Comparison of ENCODE assay signal across 17 cellular contexts in genomic region chr5:14416709-14417108, GRCh38.
A peak's percentile ranks its signal among the peaks of the same experiment; 100 is the strongest.
DNase-seq lines count a peak whose midpoint lies in the region; ATAC-seq and TF ChIP-seq lines count a peak whose summit lies in the region.
"Had no signal": no experiment of that assay in that cellular context is flagged by ENCODE, and none has a peak within 500 bp of the region (broad histone marks: within the 10 kb centered on the region; RNA-seq: fewer than 3 reads in every experiment).

No MANE protein-coding gene starts in this region.

- POLR2A ChIA-PET in CD4-positive, alpha-beta memory T cell (lab: Charles Lee; ENCODE audit: partially characterized antibody) = no interaction called here
- POLR2A ChIA-PET in HEK293T (lab: Yijun Ruan, JAX) = no interaction called here

- DNase-seq in CD4-positive, alpha-beta memory T cell = no peak
- DNase-seq in SK-N-MC (ENCODE audit: low read depth, low spot score) (peak; percentile 10), endothelial cell (ENCODE audit: low spot score) (no peak), HEK293T (ENCODE audit: extremely low spot score) (no peak), foreskin fibroblast (no peak), germinal center (ENCODE audit: low spot score) (no peak)
- DNase-seq: effector CD4-positive, alpha-beta T cell; hippocampal formation; lower lobe of right lung; stimulated activated CD4-positive, alpha-beta T cell treated with anti-CD3 and anti-CD28 coated beads, Interleukin-4, amount 100 ng/mL, for 1 hour; stimulated activated naive CD4-positive, alpha-beta T cell treated with Interleukin-2 at 50 U/mL for 16 hours had no signal

- H3K27ac ChIP-seq in CD4-positive, alpha-beta memory T cell (ENCODE audit: low read depth, low read length) = no peak overlapping the region
- H3K27ac ChIP-seq in SK-N-MC (peak overlapping the region; percentile 47), rectal smooth muscle tissue (ENCODE audit: low read depth, low read length) (peak overlapping the region; percentile 18)
- H3K27ac ChIP-seq: lower lobe of right lung had no signal

- H3K9me3 Mint-ChIP-seq in CD4-positive, alpha-beta memory T cell = no peaks in the 10 kb centered on the region
- no peaks in the 10 kb centered on the region for H3K9me3 Mint-ChIP-seq in endothelial cell (ENCODE audit: unreplicated experiment)
- H3K9me3 Mint-ChIP-seq: T-helper 2 cell treated with Interferon-gamma antibody and Interleukin-4, amounts not matched to agents 5 μg/mL and 100 μg/mL, for 36 hours had no signal

- TF ChIP-seq CTCF in endothelial cell (IDR thresholded peaks at IDR 0.05; ENCODE audit: unreplicated experiment) = no peak
- no peak for TF ChIP-seq CTCF in foreskin fibroblast (IDR thresholded peaks at IDR 0.05; ENCODE audit: low read depth, low read length)

- H3K36me3 Mint-ChIP-seq in CD4-positive, alpha-beta memory T cell = peaks cover 0 to 1% of the 10 kb centered on the region in 2 donors
- H3K36me3 Mint-ChIP-seq in endothelial cell (ENCODE audit: low read depth, unreplicated experiment) = peaks cover 62% of the 10 kb centered on the region

- no peaks in the 10 kb centered on the region for H3K36me3 ChIP-seq in CD4-positive, alpha-beta memory T cell (ENCODE audit: insufficient read depth, low read length)
- H3K36me3 ChIP-seq in SK-N-MC (ENCODE audit: insufficient read depth, low read length) (peaks cover 29% of the 10 kb centered on the region), rectal smooth muscle tissue (ENCODE audit: control insufficient read depth, insufficient read depth, low read length) (peaks cover 24% of the 10 kb centered on the region)

- H3K9me3 ChIP-seq in CD4-positive, alpha-beta memory T cell (ENCODE audit: control insufficient read depth in 1 of 2, low read length in 2 of 2) = no peaks in the 10 kb centered on the region
- H3K9me3 ChIP-seq in SK-N-MC (ENCODE audit: low read depth, low read length) = no peaks in the 10 kb centered on the region
- H3K9me3 ChIP-seq: adrenal gland, lower lobe of right lung had no signal

- H3K4me1 Mint-ChIP-seq in CD4-positive, alpha-beta memory T cell = peaks cover 32 to 66% (median 46%) of the 10 kb centered on the region in 4 donors
- H3K4me1 Mint-ChIP-seq in endothelial cell (ENCODE audit: unreplicated experiment) = peaks cover 49% of the 10 kb centered on the region
- H3K4me1 Mint-ChIP-seq: CD14-positive monocyte had no signal

- H3K27ac Mint-ChIP-seq in CD4-positive, alpha-beta memory T cell = peak overlapping the region in 4 of 7 donors; percentile 72 to 87 (median 82)
- peak overlapping the region; percentile 75 for H3K27ac Mint-ChIP-seq in endothelial cell (ENCODE audit: unreplicated experiment)

- H3K4me3 ChIP-seq in CD4-positive, alpha-beta memory T cell (ENCODE audit: low read length in 2 of 2) = no peak overlapping the region
- H3K4me3 ChIP-seq in SK-N-MC (peak overlapping the region; percentile 21; the same call in 1 of the 2 replicates), rectal smooth muscle tissue (ENCODE audit: low read length) (no peak overlapping the region), foreskin fibroblast (ENCODE audit: low read depth in 1 of 2, low read length in 2 of 2) (no peak overlapping the region)
- H3K4me3 ChIP-seq: adrenal gland, lower lobe of right lung had no signal

- H3K27me3 Mint-ChIP-seq in CD4-positive, alpha-beta memory T cell = peaks cover 0 to 2% of the 10 kb centered on the region in 2 donors
- peaks cover 15% of the 10 kb centered on the region for H3K27me3 Mint-ChIP-seq in endothelial cell (ENCODE audit: unreplicated experiment)
- H3K27me3 Mint-ChIP-seq: progenitor cell of endocrine pancreas had no signal

- H3K27me3 ChIP-seq in CD4-positive, alpha-beta memory T cell (ENCODE audit: insufficient read depth, low read length) = no peaks in the 10 kb centered on the region
- H3K27me3 ChIP-seq in rectal smooth muscle tissue (ENCODE audit: control insufficient read depth, insufficient read depth, low read length) = no peaks in the 10 kb centered on the region
- H3K27me3 ChIP-seq: adrenal gland had no signal

- peaks cover 47% of the 10 kb centered on the region for H3K4me1 ChIP-seq in CD4-positive, alpha-beta memory T cell (ENCODE audit: insufficient read depth, low read length)
- no peaks in the 10 kb centered on the region for H3K4me1 ChIP-seq in rectal smooth muscle tissue (ENCODE audit: control insufficient read depth, insufficient read depth, low read length)
- H3K4me1 ChIP-seq: lower lobe of right lung had no signal

- intact Hi-C loops in CD4-positive, alpha-beta memory T cell (cut with micrococcal nuclease) = no loop called here

- CTCF ChIA-PET in CD4-positive, alpha-beta memory T cell (lab: Charles Lee; ENCODE audit: partially characterized antibody) = interaction anchor here (1.0 to 1.4 kb wide), 3 partner anchors 19 to 231 kb away, joined by 3 to 8 read pairs (median 4); no protein-coding TSS in a partner anchor
- CTCF ChIA-PET in HEK293T (lab: Yijun Ruan, JAX) = interaction anchor here (1.2 kb wide), 1 partner anchor 12 kb away, joined by 4 read pairs; no protein-coding TSS in a partner anchor

- H3K9ac ChIP-seq in SK-N-MC (ENCODE audit: insufficient read length) (no peak overlapping the region), rectal smooth muscle tissue (ENCODE audit: low read length) (no peak overlapping the region)

- H3K4me3 Mint-ChIP-seq in CD4-positive, alpha-beta memory T cell = peak overlapping the region in 1 of 8 donors; percentile 44
- peak overlapping the region; percentile 65 for H3K4me3 Mint-ChIP-seq in endothelial cell (ENCODE audit: unreplicated experiment)
- H3K4me3 Mint-ChIP-seq: CD14-positive monocyte had no signal

- ATAC-seq in HG03095 (IDR thresholded peaks at IDR 0.05; ENCODE audit: unreplicated experiment) = no peak

TF ChIP-seq in HEK293T, 16 proteins besides CTCF, POLR2A, EP300 and RAD21:
- TF ChIP-seq NFRKB (IDR thresholded peaks at IDR 0.05) = no peak
- no peak for TF ChIP-seq SP1 (IDR thresholded peaks at IDR 0.05)
- TF ChIP-seq LEF1 (IDR thresholded peaks at IDR 0.05; ENCODE audit: borderline replicate concordance) = no peak
- no peak for TF ChIP-seq SUZ12 (IDR thresholded peaks at IDR 0.05)
- no peak for TF ChIP-seq FOXA1 (IDR thresholded peaks at IDR 0.05)
- no peak for TF ChIP-seq L3MBTL2 (conservative IDR thresholded peaks at IDR 0.05)
- no peak for TF ChIP-seq BHLHE40 (IDR thresholded peaks at IDR 0.05; ENCODE audit: borderline replicate concordance)
- no peak for TF ChIP-seq ZNF384 (IDR thresholded peaks at IDR 0.05)
- no peak for TF ChIP-seq CTBP1 (IDR thresholded peaks at IDR 0.05; ENCODE audit: borderline replicate concordance)
- TF ChIP-seq HDGF (IDR thresholded peaks at IDR 0.05; ENCODE audit: borderline replicate concordance) = no peak
- no peak for TF ChIP-seq FOXK2 (IDR thresholded peaks at IDR 0.05)
